Comparison of ENCODE assay signal across 24 cellular contexts in genomic region chr3:126538966-126539365, GRCh38. TPM values are rescaled to one million over a fixed set of nuclear protein-coding genes. Genes with fewer than 3 reads are reported as not detected.
"Had no signal": no experiment of that assay in that cellular context is flagged by ENCODE, and none has a peak within 500 bp of the region (broad histone marks: within the 10 kb centered on the region; RNA-seq: fewer than 3 reads in every experiment).

No MANE protein-coding gene starts in this region.

- H3K27ac ChIP-seq: brain microvascular endothelial cell, colonic mucosa, heart right ventricle, ovary, thoracic aorta, upper lobe of right lung had no signal

- DNase-seq: activated CD4-positive, alpha-beta T cell treated with anti-CD3 and anti-CD28 coated beads, Interleukin-2, amount 10 ng/mL, durations not matched to agents 24 days and 14 days; activated naive CD4-positive, alpha-beta T cell treated with anti-CD3 and anti-CD28 coated beads for 36 hours; activated T-cell treated with anti-CD3 and anti-CD28 coated beads, Interleukin-2, amount 50 U/mL, for 4 hours; brain microvascular endothelial cell; central memory CD4-positive, alpha-beta T cell; colonic mucosa; heart right ventricle; naive B cell; stimulated activated CD4-positive, alpha-beta T cell treated with anti-CD3 and anti-CD28 coated beads, Interleukin-4, amount 100 ng/mL, for 24 hours; T-helper 9 cell had no signal

- H3K36me3 Mint-ChIP-seq: memory B cell; naive B cell; stimulated activated memory B cell treated with anti-CD40 and anti-IgM and Interleukin-4, amounts not matched to agents 10 μg/mL and 1 μg/mL and 100 μg/mL, for 72 hours had no signal

- FAIRE-seq: endometrium, frontal cortex had no signal

- H3K4me3 ChIP-seq: colonic mucosa, heart right ventricle, mucosa of descending colon, ovary, right lobe of liver, smooth muscle cell, thoracic aorta, upper lobe of right lung had no signal

- H3K4me1 Mint-ChIP-seq: activated CD4-positive, alpha-beta T cell treated with anti-CD3 and anti-CD28 coated beads, Interleukin-2, amount 10 ng/mL, durations not matched to agents 24 days and 14 days; neural crest cell had no signal

- H3K9me3 Mint-ChIP-seq: activated CD4-positive, alpha-beta T cell treated with anti-CD3 and anti-CD28 coated beads, Interleukin-2, amount 10 ng/mL, durations not matched to agents 24 days and 14 days; activated naive CD4-positive, alpha-beta T cell treated with anti-CD3 and anti-CD28 coated beads for 36 hours; activated T-cell treated with anti-CD3 and anti-CD28 coated beads, Interleukin-2, amount 50 U/mL, for 4 hours; memory B cell; neural crest cell had no signal

- H3K4me1 ChIP-seq: colonic mucosa had no signal

- H3K27me3 ChIP-seq: colonic mucosa, ovary, right lobe of liver had no signal

- H3K27ac Mint-ChIP-seq: activated CD4-positive, alpha-beta T cell treated with anti-CD3 and anti-CD28 coated beads, Interleukin-2, amount 10 ng/mL, durations not matched to agents 24 days and 14 days; activated naive CD4-positive, alpha-beta T cell treated with anti-CD3 and anti-CD28 coated beads for 36 hours; memory B cell; naive B cell; stimulated activated memory B cell treated with anti-CD40 and anti-IgM and Interleukin-4, amounts not matched to agents 10 μg/mL and 1 μg/mL and 100 μg/mL, for 72 hours had no signal

- H3K36me3 ChIP-seq: brain microvascular endothelial cell, colonic mucosa, heart right ventricle, ovary, thoracic aorta, upper lobe of right lung had no signal

- ATAC-seq: activated T-cell treated with anti-CD3 and anti-CD28 coated beads, Interleukin-2, amount 50 U/mL, for 4 hours; heart right ventricle; mucosa of descending colon; stimulated activated memory B cell treated with anti-CD40 and anti-IgM and Interleukin-4, amounts not matched to agents 10 μg/mL and 1 μg/mL and 100 μg/mL, for 72 hours; upper lobe of right lung had no signal

- H3K4me3 Mint-ChIP-seq: activated CD4-positive, alpha-beta T cell treated with anti-CD3 and anti-CD28 coated beads, Interleukin-2, amount 10 ng/mL, durations not matched to agents 24 days and 14 days; activated naive CD4-positive, alpha-beta T cell treated with anti-CD3 and anti-CD28 coated beads for 36 hours; activated T-cell treated with anti-CD3 and anti-CD28 coated beads, Interleukin-2, amount 50 U/mL, for 4 hours; memory B cell; naive B cell; neural crest cell; stimulated activated memory B cell treated with anti-CD40 and anti-IgM and Interleukin-4, amounts not matched to agents 10 μg/mL and 1 μg/mL and 100 μg/mL, for 72 hours had no signal

- H3K9me3 ChIP-seq: colonic mucosa, heart right ventricle, mucosa of descending colon, ovary, right lobe of liver, thoracic aorta, upper lobe of right lung had no signal

RNA-seq across cellular contexts. Expression of gene CHST13, which starts 15.0 kb away (rescaled TPM):
- total RNA-seq: activated CD4-positive, alpha-beta T cell treated with anti-CD3 and anti-CD28 coated beads, Interleukin-2, amount 10 ng/mL, durations not matched to agents 24 days and 14 days; activated naive CD4-positive, alpha-beta T cell treated with anti-CD3 and anti-CD28 coated beads for 36 hours; activated T-cell treated with anti-CD3 and anti-CD28 coated beads, Interleukin-2, amount 50 U/mL, for 4 hours; pulmonary artery endothelial cell; smooth muscle cell; thoracic aorta had no signal
- polyA plus RNA-seq: aorta, smooth muscle cell had no signal

RNA-seq across cellular contexts. Expression of gene C3orf22, which starts 19.8 kb away (rescaled TPM):
- total RNA-seq: activated CD4-positive, alpha-beta T cell treated with anti-CD3 and anti-CD28 coated beads, Interleukin-2, amount 10 ng/mL, durations not matched to agents 24 days and 14 days; activated naive CD4-positive, alpha-beta T cell treated with anti-CD3 and anti-CD28 coated beads for 36 hours; activated T-cell treated with anti-CD3 and anti-CD28 coated beads, Interleukin-2, amount 50 U/mL, for 4 hours; aorta; colonic mucosa; frontal cortex; liver; mucosa of descending colon; neural crest cell; pulmonary artery endothelial cell; right lobe of liver; smooth muscle cell; thoracic aorta; upper lobe of right lung had no signal
- polyA plus RNA-seq: aorta, heart right ventricle, liver, smooth muscle cell had no signal

RNA-seq across cellular contexts. Expression of gene UROC1, which starts 21.4 kb away (rescaled TPM):
- total RNA-seq: activated CD4-positive, alpha-beta T cell treated with anti-CD3 and anti-CD28 coated beads, Interleukin-2, amount 10 ng/mL, durations not matched to agents 24 days and 14 days; activated naive CD4-positive, alpha-beta T cell treated with anti-CD3 and anti-CD28 coated beads for 36 hours; activated T-cell treated with anti-CD3 and anti-CD28 coated beads, Interleukin-2, amount 50 U/mL, for 4 hours; aorta; colonic mucosa; frontal cortex; heart right ventricle; mucosa of descending colon; neural crest cell; pulmonary artery endothelial cell; smooth muscle cell; thoracic aorta; upper lobe of right lung had no signal
- polyA plus RNA-seq: aorta, smooth muscle cell had no signal
